ENCODE assay signal across 8 cellular contexts in genomic region chr6:41939848-41940758, GRCh38. TPM values are rescaled to one million over a fixed set of nuclear protein-coding genes. Genes with fewer than 3 reads are reported as not detected.
DNase-seq lines count a peak whose midpoint lies in the region; ATAC-seq and TF ChIP-seq lines count a peak whose summit lies in the region.

No MANE protein-coding gene starts in this region.

- peak overlapping the region; percentile 99 for H3K4me3 Mint-ChIP-seq in activated CD4-positive, alpha-beta memory T cell treated with anti-CD3 and anti-CD28 coated beads for 36 hours

- no peak for DNase-seq in A673 (ENCODE audit: low spot score)
- peak; percentile 66 for DNase-seq in activated CD4-positive, alpha-beta memory T cell treated with anti-CD3 and anti-CD28 coated beads for 36 hours
- peak; percentile 67 for DNase-seq in fibroblast of gingiva (ENCODE audit: low read depth)
- DNase-seq in omental fat pad (ENCODE audit: low spot score), result no peak
- DNase-seq in foreskin melanocyte, result no peak
- DNase-seq in NCI-H146 treated with DMSO at 0.1 percent for 48 hours (lab: John Stamatoyannopoulos, UW; ENCODE audit: unreplicated experiment), result no peak

- CTCF ChIA-PET in A673 (lab: Charles Lee), result no interaction called here
- CTCF ChIA-PET in activated CD4-positive, alpha-beta memory T cell treated with anti-CD3 and anti-CD28 coated beads for 36 hours (lab: Charles Lee), result interaction anchor here (0.8 to 18.7 kb wide), 14 partner anchors 13 to 164 kb away, joined by 3 to 470 read pairs (median 4); partner anchors contain the start of genes BYSL, MED20 and TAF8

- TF ChIP-seq CTCF in A673 (conservative IDR thresholded peaks at IDR 0.05; ENCODE audit: low read depth, low read length), result no peak
- no peak for TF ChIP-seq CTCF in omental fat pad (IDR thresholded peaks at IDR 0.05)

- no peaks in the 10 kb centered on the region for H3K27me3 Mint-ChIP-seq in activated CD4-positive, alpha-beta memory T cell treated with anti-CD3 and anti-CD28 coated beads for 36 hours

- H3K4me1 ChIP-seq in A673 (ENCODE audit: insufficient read depth, low read length, poor library complexity, severe bottlenecking) (peaks cover 27% of the 10 kb centered on the region), HUES6 (ENCODE audit: control insufficient read depth, insufficient read depth, low read length) (peaks cover 25% of the 10 kb centered on the region)

- H3K27ac Mint-ChIP-seq in activated CD4-positive, alpha-beta memory T cell treated with anti-CD3 and anti-CD28 coated beads for 36 hours, result peak overlapping the region; percentile 90

- H3K4me3 ChIP-seq in A673 (ENCODE audit: low read depth, low read length, poor library complexity, severe bottlenecking) (peak overlapping the region; percentile 74), HUES6 (ENCODE audit: low read depth, low read length) (peak overlapping the region; percentile 82)

- no peaks in the 10 kb centered on the region for H3K9me3 ChIP-seq in A673 (ENCODE audit: low read depth, low read length, poor library complexity, severe bottlenecking)
- H3K9me3 ChIP-seq in HUES6 (ENCODE audit: control insufficient read depth, insufficient read depth, low read depth, low read length), result no peaks in the 10 kb centered on the region

- H3K36me3 Mint-ChIP-seq in activated CD4-positive, alpha-beta memory T cell treated with anti-CD3 and anti-CD28 coated beads for 36 hours, result peaks cover 54% of the 10 kb centered on the region

- no peaks in the 10 kb centered on the region for H3K9me3 Mint-ChIP-seq in activated CD4-positive, alpha-beta memory T cell treated with anti-CD3 and anti-CD28 coated beads for 36 hours

- ATAC-seq in omental fat pad (ENCODE audit: low FRiP score), result peak; percentile 29
- ATAC-seq in HG02759 (IDR thresholded peaks at IDR 0.05; ENCODE audit: unreplicated experiment), result no peak

- no peaks in the 10 kb centered on the region for H3K27me3 ChIP-seq in A673 (replicated peaks; ENCODE audit: insufficient read depth, low read depth, low read length, poor library complexity)
- no peaks in the 10 kb centered on the region for H3K27me3 ChIP-seq in HUES6 (ENCODE audit: control insufficient read depth, insufficient read depth, low read length)

- no TSS peak for BruUV-seq in A673 (replicated peaks; lab: Mats Ljungman, UMichigan)

- H3K4me1 Mint-ChIP-seq in activated CD4-positive, alpha-beta memory T cell treated with anti-CD3 and anti-CD28 coated beads for 36 hours (ENCODE audit: low read depth), result peaks cover 54% of the 10 kb centered on the region

- POLR2A ChIA-PET in A673 (lab: Charles Lee; ENCODE audit: low non-redundant PET), result no interaction called here
- POLR2A ChIA-PET in activated CD4-positive, alpha-beta memory T cell treated with anti-CD3 and anti-CD28 coated beads for 36 hours (lab: Charles Lee), result interaction anchor here (0.7 to 12.8 kb wide), 13 partner anchors 9 to 110 kb away, joined by 3 to 177 read pairs (median 4); partner anchors contain the start of genes BYSL and MED20

- H3K36me3 ChIP-seq in A673 (ENCODE audit: insufficient read depth, low read length, poor library complexity, severe bottlenecking), result peaks cover under 1% of the 10 kb centered on the region
- H3K36me3 ChIP-seq in HUES6 (ENCODE audit: control insufficient read depth, insufficient read depth, low read length), result peaks cover 22% of the 10 kb centered on the region

- H3K9ac ChIP-seq in HUES6 (ENCODE audit: low read length), result peak overlapping the region; percentile 77

- intact Hi-C loops in A673 (cut with micrococcal nuclease; ENCODE audit: unreplicated experiment), result loop anchor here (2.0 to 5.0 kb wide), 3 partner anchors 105 to 227 kb away; partner anchors contain the start of gene TOMM6
- intact Hi-C loops in activated CD4-positive, alpha-beta memory T cell treated with anti-CD3 and anti-CD28 coated beads for 36 hours (cut with micrococcal nuclease), result loop anchor here (5.0 kb wide), 2 partner anchors 37 to 153 kb away; partner anchors contain the start of gene TOMM6

- H3K27ac ChIP-seq in A673 (ENCODE audit: low read depth, low read length, poor library complexity, severe bottlenecking) (peak overlapping the region; percentile 46), HUES6 (ENCODE audit: low read depth, low read length) (no peak overlapping the region; the same call in 1 of the 2 replicates)

RNA-seq across cellular contexts. Expression of gene CCND3, which starts 1.5 kb away (rescaled TPM):
- total RNA-seq in A673 (2021) (31.9 and 39.9 TPM in 2 replicates), omental fat pad (100 to 1,000 TPM; 117 to 186 (median 151) TPM)
- 100 to 1,000 TPM; 570 to 573 TPM for total RNA-seq in activated CD4-positive, alpha-beta memory T cell treated with anti-CD3 and anti-CD28 coated beads for 36 hours

RNA-seq across cellular contexts. Expression of gene BYSL, which starts 18.8 kb away (rescaled TPM):
- 76.5 and 89.7 TPM in 2 replicates for total RNA-seq in A673 (2021)
- 10 to 100 TPM; 46.6 to 51.0 TPM for total RNA-seq in activated CD4-positive, alpha-beta memory T cell treated with anti-CD3 and anti-CD28 coated beads for 36 hours
- total RNA-seq in omental fat pad, result 10 to 100 TPM in 3 of 4 donors, 1 to 10 TPM in 1; 9.8 to 38.2 (median 11.8) TPM

RNA-seq across cellular contexts. Expression of gene MED20, which starts 19.2 kb away (rescaled TPM):
- 31.8 and 39.0 TPM in 2 replicates for total RNA-seq in A673 (2021)
- total RNA-seq in activated CD4-positive, alpha-beta memory T cell treated with anti-CD3 and anti-CD28 coated beads for 36 hours, result 10 to 100 TPM; 18.2 to 18.3 TPM
- 10 to 100 TPM in 3 of 4 donors, 1 to 10 TPM in 1; 6.8 to 12.5 (median 11.2) TPM for total RNA-seq in omental fat pad

RNA-seq across cellular contexts. Expression of gene USP49, which starts 44.9 kb away (rescaled TPM):
- total RNA-seq in A673 (2021), result 10.5 and 13.0 TPM in 2 replicates
- total RNA-seq in activated CD4-positive, alpha-beta memory T cell treated with anti-CD3 and anti-CD28 coated beads for 36 hours, result 1 to 10 TPM; 6.1 to 6.3 TPM
- 1 to 10 TPM; 2.3 to 3.8 (median 3.1) TPM for total RNA-seq in omental fat pad

Comparison
In these comparisons a context has a peak if more than half of its experiments do, and no peak if none do; other contexts are left out.
1. DNase-seq: peak in activated CD4-positive, alpha-beta memory T cell treated with anti-CD3 and anti-CD28 coated beads for 36 hours (single experiment) and fibroblast of gingiva (single experiment); none in A673 (single experiment), omental fat pad (single experiment), foreskin melanocyte (single experiment) and NCI-H146 treated with DMSO at 0.1 percent for 48 hours (single experiment).